ENCODE assay signal across 8 cellular contexts in genomic region chr2:39593439-39594393, GRCh38.
A peak's percentile ranks its signal among the peaks of the same experiment; 100 is the strongest.
DNase-seq lines count a peak whose midpoint lies in the region; ATAC-seq and TF ChIP-seq lines count a peak whose summit lies in the region.

No MANE protein-coding gene starts in this region.

- no peaks in the 10 kb centered on the region for H3K36me3 Mint-ChIP-seq in endodermal cell (ENCODE audit: low read depth)

- H3K27ac Mint-ChIP-seq in endodermal cell = peak overlapping the region; percentile 77

- H3K4me2 ChIP-seq in OCI-LY1 (ENCODE audit: low read length) = no peak overlapping the region

- H4K20me1 ChIP-seq in OCI-LY1 (ENCODE audit: insufficient read depth, low read length) = no peaks in the 10 kb centered on the region

- H3K4me1 Mint-ChIP-seq in endodermal cell = peaks cover 6% of the 10 kb centered on the region

- TF ChIP-seq CTCF in OCI-LY1 (IDR thresholded peaks at IDR 0.05; ENCODE audit: low read length) (peak; percentile 33), endodermal cell (conservative IDR thresholded peaks at IDR 0.05) (peak; percentile 85)

- WGBS in endodermal cell (ENCODE audit: insufficient coverage in 1 of 2, insufficient read length in 1 of 2), 2 experiments = 75 to 85% methylated on average over 5 to 9 of the region's 9 CpGs

- H3K4me3 Mint-ChIP-seq in endodermal cell = no peak overlapping the region

- no peak overlapping the region for H2AFZ ChIP-seq in OCI-LY1 (ENCODE audit: low read length)

- peak; percentile 73 for DNase-seq in Daoy (ENCODE audit: low read depth)
- DNase-seq in endodermal cell = peak; percentile 83
- peak; percentile 23 for DNase-seq in midbrain (lab: John Stamatoyannopoulos, UW)
- DNase-seq in NCI-H128 (lab: John Stamatoyannopoulos, UW; ENCODE audit: unreplicated experiment) = no peak
- no peak for DNase-seq in activated CD4-positive, alpha-beta T cell treated with anti-CD3 and anti-CD28 coated beads, Interleukin-2, amount 50 U/mL, for 48 hours
- no peak for DNase-seq in T-helper 1 cell

- H3K9ac ChIP-seq in OCI-LY1 (ENCODE audit: low read length) = no peak overlapping the region
- no peak overlapping the region for H3K9ac ChIP-seq in endodermal cell (ENCODE audit: extremely low read depth, low read length, poor library complexity, severe bottlenecking)

- no peaks in the 10 kb centered on the region for H3K9me2 ChIP-seq in OCI-LY1 (ENCODE audit: low read depth, low read length)

- peak; percentile 66 for ATAC-seq in HG02885 (IDR thresholded peaks at IDR 0.05; ENCODE audit: poor library complexity, unreplicated experiment)

- no peaks in the 10 kb centered on the region for H3K36me3 ChIP-seq in OCI-LY1 (ENCODE audit: insufficient read depth, low read length)
- no peaks in the 10 kb centered on the region for H3K36me3 ChIP-seq in endodermal cell (ENCODE audit: control insufficient read depth, insufficient read depth, low read length)

- H3K4me1 ChIP-seq in OCI-LY1 (ENCODE audit: insufficient read depth, low read length, severe bottlenecking) = no peaks in the 10 kb centered on the region
- no peaks in the 10 kb centered on the region for H3K4me1 ChIP-seq in endodermal cell (ENCODE audit: control insufficient read depth, insufficient read depth, low read length)

- H3K4me3 ChIP-seq in OCI-LY1 (ENCODE audit: low read depth, low read length, poor library complexity, severe bottlenecking) (no peak overlapping the region), endodermal cell (ENCODE audit: low read length) (no peak overlapping the region)

- H3K9me3 ChIP-seq in OCI-LY1 (ENCODE audit: low read length) (no peaks in the 10 kb centered on the region), endodermal cell (ENCODE audit: control insufficient read depth, low read length) (no peaks in the 10 kb centered on the region)

- no peaks in the 10 kb centered on the region for H3F3A ChIP-seq in OCI-LY1 (ENCODE audit: insufficient read depth, low read length)

- no peak overlapping the region for H3K27ac ChIP-seq in OCI-LY1 (ENCODE audit: low read depth, low read length, poor library complexity, severe bottlenecking)
- H3K27ac ChIP-seq in endodermal cell (ENCODE audit: low read depth, low read length) = no peak overlapping the region

- H3K79me2 ChIP-seq in OCI-LY1 (ENCODE audit: insufficient read depth, low read length) = no peaks in the 10 kb centered on the region

- H3K27me3 Mint-ChIP-seq in endodermal cell (ENCODE audit: insufficient read depth) = no peaks in the 10 kb centered on the region

- H3K27me3 ChIP-seq in OCI-LY1 (ENCODE audit: insufficient read depth, low read length) = no peaks in the 10 kb centered on the region
- H3K27me3 ChIP-seq in endodermal cell (ENCODE audit: control insufficient read depth, insufficient read depth, low read length, poor library complexity, severe bottlenecking) = no peaks in the 10 kb centered on the region

- H3K9me3 Mint-ChIP-seq in endodermal cell = no peaks in the 10 kb centered on the region

Comparison
In these comparisons a context has a peak if more than half of its experiments do, and no peak if none do; other contexts are left out.
1. DNase-seq: peak in Daoy (single experiment), endodermal cell (single experiment) and midbrain (single experiment); none in NCI-H128 (single experiment), activated CD4-positive, alpha-beta T cell treated with anti-CD3 and anti-CD28 coated beads, Interleukin-2, amount 50 U/mL, for 48 hours (0 of 2) and T-helper 1 cell (0 of 5).